In the genomic region with DNA sequence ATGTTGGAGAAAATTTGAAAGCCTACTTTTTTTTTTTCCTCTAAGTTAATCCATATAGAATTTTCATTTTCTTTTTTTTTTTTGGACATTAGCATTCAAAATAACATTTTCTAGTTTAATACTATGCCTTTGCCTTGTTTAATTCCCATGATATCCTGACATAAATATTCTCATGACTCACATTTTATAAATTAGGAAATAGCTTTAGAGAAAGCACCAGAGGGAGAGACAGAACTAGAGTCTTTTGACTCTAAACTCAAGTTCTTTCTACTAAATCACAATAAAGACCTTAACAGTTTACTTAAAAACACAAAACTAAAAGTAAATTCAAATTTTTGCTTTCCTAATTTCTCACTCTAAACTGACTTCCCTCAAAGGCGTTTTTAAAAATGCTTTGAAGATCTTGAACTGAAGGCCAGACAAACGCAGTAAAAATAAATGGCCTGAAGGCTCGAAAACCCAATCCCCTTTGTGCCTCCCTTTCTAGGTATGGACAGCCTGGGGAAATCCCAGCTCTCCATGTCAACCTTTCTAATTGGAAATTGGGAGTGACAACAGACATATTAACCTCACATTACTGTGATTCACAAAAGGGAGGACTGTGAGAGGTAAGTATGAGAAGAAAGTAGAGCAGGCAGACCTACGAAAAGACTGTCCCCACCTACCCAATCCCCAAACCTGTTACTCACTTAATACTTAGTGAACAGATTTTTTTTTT, we compare ENCODE assay signal across 27 cellular contexts.
DNase-seq lines count a peak whose midpoint lies in the region; FAIRE-seq and TF ChIP-seq lines count a peak whose summit lies in the region.
"Had no signal": no experiment of that assay in that cellular context is flagged by ENCODE, and none has a peak within 500 bp of the region (broad histone marks: within the 10 kb centered on the region; RNA-seq: fewer than 3 reads in every experiment).

No MANE protein-coding gene starts in this region.

- no peak overlapping the region for H2AK5ac ChIP-seq in mesenchymal stem cell (ENCODE audit: low read length, severe bottlenecking)

- H3K27ac ChIP-seq in HEK293 (ENCODE audit: extremely low read depth, low read depth, low read length), result no peak overlapping the region
- no peak overlapping the region for H3K27ac ChIP-seq in astrocyte (ENCODE audit: low read depth, low read length)
- no peak overlapping the region for H3K27ac ChIP-seq in mesenchymal stem cell (ENCODE audit: low read length, poor library complexity, severe bottlenecking)
- H3K27ac ChIP-seq: gastrocnemius medialis, right atrium auricular region had no signal

- H3K9me3 ChIP-seq in HEK293 (ENCODE audit: control insufficient read depth, insufficient read depth, low read depth, low read length) (no peaks in the 10 kb centered on the region), astrocyte (ENCODE audit: insufficient read depth, low read depth, low read length) (no peaks in the 10 kb centered on the region), mesenchymal stem cell (ENCODE audit: control insufficient read depth, low read length) (no peaks in the 10 kb centered on the region)
- H3K9me3 ChIP-seq: gastrocnemius medialis, right atrium auricular region had no signal

- H4K91ac ChIP-seq in mesenchymal stem cell (ENCODE audit: low read length), result no peak overlapping the region

- no peak for FAIRE-seq in astrocyte (lab: Jason Lieb, UNC)
- FAIRE-seq: G401.6, urothelium cell line had no signal

- WGBS in mesenchymal stem cell, result 81% methylated on average over 3 of the region's 4 CpGs

- H3K14ac ChIP-seq in mesenchymal stem cell (ENCODE audit: low read length in 2 of 2), result no peak overlapping the region

- TF ChIP-seq CTCF in HEK293 (tag by site-specific recombination; IDR thresholded peaks at IDR 0.05) (no peak), astrocyte (IDR thresholded peaks at IDR 0.05; ENCODE audit: insufficient read depth, low read depth, low read length) (no peak)

- H3K18ac ChIP-seq in mesenchymal stem cell (ENCODE audit: low read depth in 1 of 2, low read length in 2 of 2), result no peak overlapping the region

- no peak overlapping the region for H3K4ac ChIP-seq in mesenchymal stem cell (ENCODE audit: low read depth in 1 of 2, low read length in 2 of 2)

- H3K23ac ChIP-seq in mesenchymal stem cell (ENCODE audit: low read length in 2 of 2), result no peak overlapping the region

- POLR2A ChIA-PET in HEK293 (lab: Yijun Ruan, JAX), result no interaction called here

- CTCF ChIA-PET in HEK293 (lab: Yijun Ruan, JAX), result interaction anchor here (0.5 to 1.4 kb wide), 7 partner anchors 16 to 229 kb away, joined by 3 to 5 read pairs (median 3); a partner anchor contains a TSS

- peak overlapping the region; percentile 5 for H3K27ac Mint-ChIP-seq in astrocyte (ENCODE audit: unreplicated experiment)
- H3K27ac Mint-ChIP-seq: activated T-cell treated with anti-CD3 and anti-CD28 coated beads, Interleukin-2, amount 50 U/mL, for 24 hours; stimulated activated naive CD8-positive, alpha-beta T cell treated with anti-CD3 and anti-CD28 coated beads, Interleukin-15, Interleukin-2, amounts not matched to agents 100 ng/mL and 50 ng/mL, for 24 hours; T-cell had no signal

- H3K4me1 ChIP-seq in HEK293 (ENCODE audit: control insufficient read depth, insufficient read depth, low read length), result peaks cover 2% of the 10 kb centered on the region; the same call in 1 of the 2 replicates
- H3K4me1 ChIP-seq in astrocyte (ENCODE audit: insufficient read depth, low read length), result no peaks in the 10 kb centered on the region
- H3K4me1 ChIP-seq in mesenchymal stem cell (ENCODE audit: control insufficient read depth, insufficient read depth, low read depth, low read length), result no peaks in the 10 kb centered on the region

- H2BK12ac ChIP-seq in mesenchymal stem cell (ENCODE audit: low read length in 2 of 2), result no peak overlapping the region

- H3K27me3 ChIP-seq in astrocyte (ENCODE audit: insufficient read depth, low read length) (no peaks in the 10 kb centered on the region), mesenchymal stem cell (ENCODE audit: control insufficient read depth in 1 of 2, insufficient read depth in 1 of 2, low read length in 2 of 2) (no peaks in the 10 kb centered on the region)
- H3K27me3 ChIP-seq: gastrocnemius medialis, right atrium auricular region had no signal

- peaks cover 84% of the 10 kb centered on the region for H4K20me1 ChIP-seq in astrocyte (ENCODE audit: insufficient read depth, low read length)

- H3K79me1 ChIP-seq in mesenchymal stem cell (replicated peaks; ENCODE audit: low read length, poor library complexity, severe bottlenecking), result peaks cover 18% of the 10 kb centered on the region

- H3K4me3 Mint-ChIP-seq in astrocyte (ENCODE audit: unreplicated experiment), result no peak overlapping the region
- H3K4me3 Mint-ChIP-seq: activated T-cell treated with anti-CD3 and anti-CD28 coated beads, Interleukin-2, amount 50 U/mL, for 24 hours; CD4-positive, alpha-beta memory T cell; stimulated activated naive CD8-positive, alpha-beta T cell treated with anti-CD3 and anti-CD28 coated beads, Interleukin-15, Interleukin-2, amounts not matched to agents 100 ng/mL and 50 ng/mL, for 24 hours; T-cell had no signal

- H3K4me1 Mint-ChIP-seq in astrocyte (ENCODE audit: low read depth, unreplicated experiment), result peaks cover 39% of the 10 kb centered on the region

- no peaks in the 10 kb centered on the region for H3K9me3 Mint-ChIP-seq in astrocyte (ENCODE audit: unreplicated experiment)
- H3K9me3 Mint-ChIP-seq: activated T-cell treated with anti-CD3 and anti-CD28 coated beads, Interleukin-2, amount 50 U/mL, for 24 hours; CD4-positive, alpha-beta memory T cell; stimulated activated naive CD8-positive, alpha-beta T cell treated with anti-CD3 and anti-CD28 coated beads, Interleukin-15, Interleukin-2, amounts not matched to agents 100 ng/mL and 50 ng/mL, for 24 hours; T-cell had no signal

- H3K79me2 ChIP-seq in astrocyte (ENCODE audit: insufficient read depth, low read length), result peaks cover 90% of the 10 kb centered on the region

- H4K8ac ChIP-seq in mesenchymal stem cell (ENCODE audit: low read length), result no peak overlapping the region

- H3K36me3 Mint-ChIP-seq in astrocyte (ENCODE audit: low read depth, unreplicated experiment), result peaks cover 16% of the 10 kb centered on the region
- H3K36me3 Mint-ChIP-seq: CD4-positive, alpha-beta memory T cell; T-cell had no signal

- H2BK5ac ChIP-seq in mesenchymal stem cell (ENCODE audit: low read depth, low read length, poor library complexity, severe bottlenecking), result no peak overlapping the region

- H2BK120ac ChIP-seq in mesenchymal stem cell (ENCODE audit: low read depth, low read length), result no peak overlapping the region

- no peak overlapping the region for H2AFZ ChIP-seq in astrocyte (ENCODE audit: low read depth, low read length)
- no peak overlapping the region for H2AFZ ChIP-seq in mesenchymal stem cell (ENCODE audit: low read depth, low read length)

- H3K36me3 ChIP-seq in HEK293 (ENCODE audit: control insufficient read depth in 2 of 2, insufficient read depth in 1 of 2, low read length in 2 of 2), result peaks cover 6 to 8% of the 10 kb centered on the region in 2 experiments; a peak in 2 of 3 replicates
- H3K36me3 ChIP-seq in astrocyte (ENCODE audit: insufficient read depth, low read length), result peaks cover 14% of the 10 kb centered on the region
- peaks cover 3 to 15% of the 10 kb centered on the region in 2 experiments for H3K36me3 ChIP-seq in mesenchymal stem cell (ENCODE audit: control insufficient read depth in 1 of 2, insufficient read depth in 2 of 2, low read depth in 1 of 2, low read length in 2 of 2)
- H3K36me3 ChIP-seq: gastrocnemius medialis, right atrium auricular region had no signal

- H3K4me2 ChIP-seq in astrocyte (ENCODE audit: low read length) (no peak overlapping the region), mesenchymal stem cell (ENCODE audit: low read length, poor library complexity, severe bottlenecking) (no peak overlapping the region)

- DNase-seq in AG08395 (ENCODE audit: low spot score) (peak; percentile 7), astrocyte (ENCODE audit: low read depth) (no peak), mesenchymal stem cell (no peak), COLO829 (ENCODE audit: low spot score) (no peak), NCI-H2107 (lab: John Stamatoyannopoulos, UW) (no peak), HK-2 (ENCODE audit: unreplicated experiment) (no peak), islet precursor cell (no peak)
- DNase-seq: activated CD4-positive, alpha-beta T cell treated with anti-CD3 and anti-CD28 coated beads, Interleukin-2, amount 50 U/mL, for 1 hour; activated gamma-delta T cell treated with Interleukin-2 at 50 U/mL for 16 hours; activated T-cell treated with anti-CD3 and anti-CD28 coated beads, Interleukin-2, amount 50 U/mL, for 24 hours; CD4-positive, alpha-beta memory T cell; gastrocnemius medialis; hippocampal formation; left cardiac atrium; mammary epithelial cell; NCI-H1048; NCI-H1694; NCI-H446; NCI-H82; posterior cingulate gyrus; stimulated activated CD8-positive, alpha-beta memory T cell treated with anti-CD3 and anti-CD28 coated beads, Interleukin-4, amount 100 ng/mL, for 48 hours; T-cell had no signal

- H3K27me3 Mint-ChIP-seq in astrocyte (ENCODE audit: low read depth, unreplicated experiment), result no peaks in the 10 kb centered on the region
- H3K27me3 Mint-ChIP-seq: activated T-cell treated with anti-CD3 and anti-CD28 coated beads, Interleukin-2, amount 50 U/mL, for 24 hours; stimulated activated naive CD8-positive, alpha-beta T cell treated with anti-CD3 and anti-CD28 coated beads, Interleukin-15, Interleukin-2, amounts not matched to agents 100 ng/mL and 50 ng/mL, for 24 hours had no signal

- H2BK15ac ChIP-seq in mesenchymal stem cell (ENCODE audit: low read depth, poor library complexity, severe bottlenecking), result no peak overlapping the region

- H3K4me3 ChIP-seq in HEK293 (ENCODE audit: low read depth, low read length) (no peak overlapping the region), astrocyte (ENCODE audit: insufficient read depth, low read depth, low read length) (no peak overlapping the region), mesenchymal stem cell (ENCODE audit: insufficient read depth in 1 of 2, low read depth in 1 of 2, low read length in 2 of 2) (no peak overlapping the region)
- H3K4me3 ChIP-seq: gastrocnemius medialis, right atrium auricular region had no signal

- H3K9ac ChIP-seq in astrocyte (ENCODE audit: low read length) (no peak overlapping the region), mesenchymal stem cell (ENCODE audit: low read length) (peak overlapping the region; percentile 58)

TF ChIP-seq in HEK293, 187 proteins besides CTCF, POLR2A, EP300 and RAD21 (continues in another document):
- TF ChIP-seq, protein P1, sequence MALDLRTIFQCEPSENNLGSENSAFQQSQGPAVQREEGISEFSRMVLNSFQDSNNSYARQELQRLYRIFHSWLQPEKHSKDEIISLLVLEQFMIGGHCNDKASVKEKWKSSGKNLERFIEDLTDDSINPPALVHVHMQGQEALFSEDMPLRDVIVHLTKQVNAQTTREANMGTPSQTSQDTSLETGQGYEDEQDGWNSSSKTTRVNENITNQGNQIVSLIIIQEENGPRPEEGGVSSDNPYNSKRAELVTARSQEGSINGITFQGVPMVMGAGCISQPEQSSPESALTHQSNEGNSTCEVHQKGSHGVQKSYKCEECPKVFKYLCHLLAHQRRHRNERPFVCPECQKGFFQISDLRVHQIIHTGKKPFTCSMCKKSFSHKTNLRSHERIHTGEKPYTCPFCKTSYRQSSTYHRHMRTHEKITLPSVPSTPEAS (tag by site-specific recombination; IDR thresholded peaks at IDR 0.05), result no peak
- peak; percentile 91; the same call in 1 of the 2 replicates for TF ChIP-seq MZF1 (tag by site-specific recombination; IDR thresholded peaks at IDR 0.05; ENCODE audit: borderline replicate concordance)
